ENCODE assay signal across 16 cellular contexts in genomic region chr18:43714346-43715010, GRCh38.
DNase-seq lines count a peak whose midpoint lies in the region; ATAC-seq and TF ChIP-seq lines count a peak whose summit lies in the region.
"Had no signal": no experiment of that assay in that cellular context is flagged by ENCODE, and none has a peak within 500 bp of the region (broad histone marks: within the 10 kb centered on the region; RNA-seq: fewer than 3 reads in every experiment).

No MANE protein-coding gene starts in this region.

- POLR2A ChIA-PET in T-cell (lab: Charles Lee): no interaction called here

- peaks cover 0 to 5% (median 0%) of the 10 kb centered on the region in 12 donors for H3K4me1 ChIP-seq in heart left ventricle
- H3K4me1 ChIP-seq: BLaER1 had no signal

- H3K4me1 Mint-ChIP-seq in T-cell: no peaks in the 10 kb centered on the region
- H3K4me1 Mint-ChIP-seq: CD14-positive monocyte; CD4-positive, alpha-beta memory T cell had no signal

- no peak overlapping the region for H3K4me3 ChIP-seq in heart left ventricle
- H3K4me3 ChIP-seq: BLaER1 had no signal

- TF ChIP-seq POLR2A in heart left ventricle (IDR thresholded peaks at IDR 0.05): no peak

- peak; percentile 15 for DNase-seq in NCI-H2227 (lab: John Stamatoyannopoulos, UW; ENCODE audit: unreplicated experiment)
- DNase-seq in NCI-H2227 treated with DMSO at 0.1 percent for 48 hours (lab: John Stamatoyannopoulos, UW): no peak
- no peak for DNase-seq in heart left ventricle
- DNase-seq in left cardiac atrium: no peak
- DNase-seq in left ventricle myocardium superior: no peak
- DNase-seq in T-cell: no peak
- DNase-seq: 8988T; CD4-positive, alpha-beta memory T cell; DMS79 treated with DMSO at 0.1 percent for 48 hours; GF-D8; GOT3; H9 had no signal

- peak overlapping the region in 2 of 12 donors; percentile 29 to 55 for H3K27ac ChIP-seq in heart left ventricle
- H3K27ac ChIP-seq: BLaER1 had no signal

- ATAC-seq in heart left ventricle (peak; percentile 58 to 80 (median 74)), left cardiac atrium (no peak), left ventricle myocardium superior (peak; percentile 84), T-cell (replicated peaks in 1 of 4) (no peak), HG02884 (IDR thresholded peaks at IDR 0.05; ENCODE audit: unreplicated experiment) (no peak), GM19467 (IDR thresholded peaks at IDR 0.05; ENCODE audit: unreplicated experiment) (no peak)

- no peaks in the 10 kb centered on the region for H3K27me3 ChIP-seq in heart left ventricle
- H3K27me3 ChIP-seq: BLaER1 had no signal

- peaks cover 0 to 6% (median 5%) of the 10 kb centered on the region in 3 donors for H3K9me3 Mint-ChIP-seq in T-cell
- H3K9me3 Mint-ChIP-seq: H9 had no signal

- H3K4me3 Mint-ChIP-seq in T-cell: no peak overlapping the region
- H3K4me3 Mint-ChIP-seq: CD14-positive monocyte; CD4-positive, alpha-beta memory T cell; H9 had no signal

- TF ChIP-seq CTCF in heart left ventricle (IDR thresholded peaks at IDR 0.05): no peak

- H3K36me3 Mint-ChIP-seq in T-cell: no peaks in the 10 kb centered on the region
- H3K36me3 Mint-ChIP-seq: CD14-positive monocyte; CD4-positive, alpha-beta memory T cell had no signal

- CTCF ChIA-PET in T-cell (lab: Charles Lee): no interaction called here

- H3K9me3 ChIP-seq in heart left ventricle: no peaks in the 10 kb centered on the region
- H3K9me3 ChIP-seq: BLaER1 had no signal

- intact Hi-C loops in heart left ventricle (cut with DNase I) (no loop called here), left cardiac atrium (cut with DNase I) (no loop called here), left ventricle myocardium superior (cut with micrococcal nuclease) (no loop called here)

- WGBS in heart left ventricle, 4 donors: 49 to 54% (median 51%) methylated on average over 3 of the region's 3 CpGs

- H3K27me3 Mint-ChIP-seq in T-cell: no peaks in the 10 kb centered on the region
- H3K27me3 Mint-ChIP-seq: CD4-positive, alpha-beta memory T cell had no signal

- H3K27ac Mint-ChIP-seq in T-cell: no peak overlapping the region
- H3K27ac Mint-ChIP-seq: CD14-positive monocyte; CD4-positive, alpha-beta memory T cell; H9 had no signal

- H3K36me3 ChIP-seq in heart left ventricle: no peaks in the 10 kb centered on the region
- H3K36me3 ChIP-seq: BLaER1 had no signal

Comparison
In these comparisons a context has a peak if more than half of its experiments do, and no peak if none do; other contexts are left out.
1. ATAC-seq: peak in heart left ventricle (4 of 4) and left ventricle myocardium superior (single experiment); none in left cardiac atrium (0 of 2), T-cell (0 of 4), HG02884 (single experiment) and GM19467 (single experiment).